1 cellular context compared by ENCODE assay signal in the genomic region with DNA sequence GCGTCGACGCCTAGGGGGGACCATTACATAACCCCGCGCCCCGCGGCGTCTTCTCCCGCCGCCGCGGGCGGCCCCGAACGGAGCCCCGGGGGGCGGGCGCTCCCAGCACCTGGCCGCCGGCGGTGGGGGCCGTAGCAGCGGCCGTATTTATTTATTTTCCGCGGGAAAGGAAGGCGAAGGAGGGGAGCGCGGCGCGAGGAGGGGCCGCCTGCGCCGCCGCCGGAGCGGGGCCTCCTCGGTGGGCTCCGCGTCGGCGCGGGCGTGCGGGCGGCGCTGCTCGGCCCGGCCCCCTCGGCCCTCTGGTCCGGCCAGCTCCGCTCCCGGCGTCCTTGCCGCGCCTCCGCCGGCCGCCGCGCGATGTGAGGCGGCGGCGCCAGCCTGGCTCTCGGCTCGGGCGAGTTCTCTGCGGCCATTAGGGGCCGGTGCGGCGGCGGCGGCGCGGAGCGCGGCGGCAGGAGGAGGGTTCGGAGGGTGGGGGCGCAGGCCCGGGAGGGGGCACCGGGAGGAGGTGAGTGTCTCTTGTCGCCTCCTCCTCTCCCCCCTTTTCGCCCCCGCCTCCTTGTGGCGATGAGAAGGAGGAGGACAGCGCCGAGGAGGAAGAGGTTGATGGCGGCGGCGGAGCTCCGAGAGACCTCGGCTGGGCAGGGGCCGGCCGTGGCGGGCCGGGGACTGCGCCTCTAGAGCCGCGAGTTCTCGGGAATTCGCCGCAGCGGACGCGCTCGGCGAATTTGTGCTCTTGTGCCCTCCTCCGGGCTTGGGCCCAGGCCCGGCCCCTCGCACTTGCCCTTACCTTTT.
A peak's percentile ranks its signal among the peaks of the same experiment; 100 is the strongest.
TF ChIP-seq lines count a peak whose summit lies in the region.

A gene (plus strand): TSS at position 570 of the 795 bp plus-strand sequence. CDS start 413 bp downstream, outside the sequence.

TF ChIP-seq in HEK293, 187 proteins besides CTCF, POLR2A, EP300 and RAD21 (continued from another document and continues in another):
- TF ChIP-seq, protein P1, sequence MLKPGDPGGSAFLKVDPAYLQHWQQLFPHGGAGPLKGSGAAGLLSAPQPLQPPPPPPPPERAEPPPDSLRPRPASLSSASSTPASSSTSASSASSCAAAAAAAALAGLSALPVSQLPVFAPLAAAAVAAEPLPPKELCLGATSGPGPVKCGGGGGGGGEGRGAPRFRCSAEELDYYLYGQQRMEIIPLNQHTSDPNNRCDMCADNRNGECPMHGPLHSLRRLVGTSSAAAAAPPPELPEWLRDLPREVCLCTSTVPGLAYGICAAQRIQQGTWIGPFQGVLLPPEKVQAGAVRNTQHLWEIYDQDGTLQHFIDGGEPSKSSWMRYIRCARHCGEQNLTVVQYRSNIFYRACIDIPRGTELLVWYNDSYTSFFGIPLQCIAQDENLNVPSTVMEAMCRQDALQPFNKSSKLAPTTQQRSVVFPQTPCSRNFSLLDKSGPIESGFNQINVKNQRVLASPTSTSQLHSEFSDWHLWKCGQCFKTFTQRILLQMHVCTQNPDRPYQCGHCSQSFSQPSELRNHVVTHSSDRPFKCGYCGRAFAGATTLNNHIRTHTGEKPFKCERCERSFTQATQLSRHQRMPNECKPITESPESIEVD (tag by site-specific recombination; IDR thresholded peaks at IDR 0.05), result no peak
- TF ChIP-seq BCL11A (tag by site-specific recombination; IDR thresholded peaks at IDR 0.05; ENCODE audit: low read depth), result no peak
- 0 out of 2 replicates have a peak, but pooled peaks have one; percentile 60 for TF ChIP-seq YY1 (tag by site-specific recombination; IDR thresholded peaks at IDR 0.05)
- TF ChIP-seq ZNF596 (tag by site-specific recombination; IDR thresholded peaks at IDR 0.05), result no peak
- no peak for TF ChIP-seq FEZF1 (tag by site-specific recombination; IDR thresholded peaks at IDR 0.05)
- peak; percentile 28; the same call in 1 of the 2 replicates for TF ChIP-seq SP7 (tag by site-specific recombination; IDR thresholded peaks at IDR 0.05)
- TF ChIP-seq SETDB1 (IDR thresholded peaks at IDR 0.05; ENCODE audit: insufficient read length, low read length), result no peak
- TF ChIP-seq, protein P2, sequence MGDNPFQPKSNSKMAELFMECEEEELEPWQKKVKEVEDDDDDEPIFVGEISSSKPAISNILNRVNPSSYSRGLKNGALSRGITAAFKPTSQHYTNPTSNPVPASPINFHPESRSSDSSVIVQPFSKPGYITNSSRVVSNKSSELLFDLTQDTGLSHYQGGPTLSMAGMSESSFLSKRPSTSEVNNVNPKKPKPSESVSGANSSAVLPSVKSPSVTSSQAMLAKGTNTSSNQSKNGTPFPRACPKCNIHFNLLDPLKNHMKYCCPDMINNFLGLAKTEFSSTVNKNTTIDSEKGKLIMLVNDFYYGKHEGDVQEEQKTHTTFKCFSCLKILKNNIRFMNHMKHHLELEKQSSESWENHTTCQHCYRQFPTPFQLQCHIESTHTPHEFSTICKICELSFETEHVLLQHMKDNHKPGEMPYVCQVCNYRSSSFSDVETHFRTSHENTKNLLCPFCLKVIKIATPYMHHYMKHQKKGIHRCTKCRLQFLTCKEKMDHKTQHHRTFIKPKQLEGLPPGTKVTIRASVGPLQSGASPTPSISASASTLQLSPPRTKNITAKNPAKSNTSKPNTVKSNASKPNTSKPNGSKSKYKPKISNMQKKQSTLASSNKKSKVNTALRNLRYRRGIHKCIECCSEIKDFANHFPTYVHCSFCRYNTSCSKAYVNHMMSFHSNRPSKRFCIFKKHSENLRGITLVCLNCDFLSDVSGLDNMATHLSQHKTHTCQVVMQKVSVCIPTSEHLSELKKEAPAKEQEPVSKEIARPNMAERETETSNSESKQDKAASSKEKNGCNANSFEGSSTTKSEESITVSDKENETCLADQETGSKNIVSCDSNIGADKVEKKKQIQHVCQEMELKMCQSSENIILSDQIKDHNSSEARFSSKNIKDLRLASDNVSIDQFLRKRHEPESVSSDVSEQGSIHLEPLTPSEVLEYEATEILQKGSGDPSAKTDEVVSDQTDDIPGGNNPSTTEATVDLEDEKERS (tag by site-specific recombination; IDR thresholded peaks at IDR 0.05), result no peak
- no peak for TF ChIP-seq HOXA7 (CRISPR knock-in tag; IDR thresholded peaks at IDR 0.05; ENCODE audit: borderline replicate concordance)
- TF ChIP-seq, protein P3, sequence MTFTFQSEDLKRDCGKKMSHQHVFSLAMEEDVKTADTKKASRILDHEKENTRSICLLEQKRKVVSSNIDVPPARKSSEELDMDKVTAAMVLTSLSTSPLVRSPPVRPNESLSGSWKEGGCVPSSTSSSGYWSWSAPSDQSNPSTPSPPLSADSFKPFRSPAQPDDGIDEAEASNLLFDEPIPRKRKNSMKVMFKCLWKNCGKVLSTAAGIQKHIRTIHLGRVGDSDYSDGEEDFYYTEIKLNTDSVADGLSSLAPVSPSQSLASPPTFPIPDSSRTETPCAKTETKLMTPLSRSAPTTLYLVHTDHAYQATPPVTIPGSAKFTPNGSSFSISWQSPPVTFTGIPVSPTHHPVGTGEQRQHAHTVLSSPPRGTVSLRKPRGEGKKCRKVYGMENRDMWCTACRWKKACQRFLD (tag by site-specific recombination; IDR thresholded peaks at IDR 0.05), result no peak
- TF ChIP-seq ZNF621 (tag by site-specific recombination; IDR thresholded peaks at IDR 0.05), result no peak
- TF ChIP-seq ZNF140 (tag by site-specific recombination; IDR thresholded peaks at IDR 0.05), result no peak
- TF ChIP-seq ZNF214 (tag by site-specific recombination; IDR thresholded peaks at IDR 0.05; ENCODE audit: borderline replicate concordance), result no peak
- TF ChIP-seq, protein P4, sequence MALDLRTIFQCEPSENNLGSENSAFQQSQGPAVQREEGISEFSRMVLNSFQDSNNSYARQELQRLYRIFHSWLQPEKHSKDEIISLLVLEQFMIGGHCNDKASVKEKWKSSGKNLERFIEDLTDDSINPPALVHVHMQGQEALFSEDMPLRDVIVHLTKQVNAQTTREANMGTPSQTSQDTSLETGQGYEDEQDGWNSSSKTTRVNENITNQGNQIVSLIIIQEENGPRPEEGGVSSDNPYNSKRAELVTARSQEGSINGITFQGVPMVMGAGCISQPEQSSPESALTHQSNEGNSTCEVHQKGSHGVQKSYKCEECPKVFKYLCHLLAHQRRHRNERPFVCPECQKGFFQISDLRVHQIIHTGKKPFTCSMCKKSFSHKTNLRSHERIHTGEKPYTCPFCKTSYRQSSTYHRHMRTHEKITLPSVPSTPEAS (tag by site-specific recombination; IDR thresholded peaks at IDR 0.05), result no peak
- no peak for TF ChIP-seq ZNF837 (tag by site-specific recombination; IDR thresholded peaks at IDR 0.05)
- no peak for TF ChIP-seq ZNF571 (tag by site-specific recombination; IDR thresholded peaks at IDR 0.05)
- TF ChIP-seq WT1 (tag by site-specific recombination; IDR thresholded peaks at IDR 0.05), result peak; percentile 44; the same call in 1 of the 2 replicates
- 0 out of 2 replicates have a peak, but pooled peaks have one; percentile 45 for TF ChIP-seq EGR2 (tag by site-specific recombination; IDR thresholded peaks at IDR 0.05; ENCODE audit: low read depth)
- TF ChIP-seq, protein P5, sequence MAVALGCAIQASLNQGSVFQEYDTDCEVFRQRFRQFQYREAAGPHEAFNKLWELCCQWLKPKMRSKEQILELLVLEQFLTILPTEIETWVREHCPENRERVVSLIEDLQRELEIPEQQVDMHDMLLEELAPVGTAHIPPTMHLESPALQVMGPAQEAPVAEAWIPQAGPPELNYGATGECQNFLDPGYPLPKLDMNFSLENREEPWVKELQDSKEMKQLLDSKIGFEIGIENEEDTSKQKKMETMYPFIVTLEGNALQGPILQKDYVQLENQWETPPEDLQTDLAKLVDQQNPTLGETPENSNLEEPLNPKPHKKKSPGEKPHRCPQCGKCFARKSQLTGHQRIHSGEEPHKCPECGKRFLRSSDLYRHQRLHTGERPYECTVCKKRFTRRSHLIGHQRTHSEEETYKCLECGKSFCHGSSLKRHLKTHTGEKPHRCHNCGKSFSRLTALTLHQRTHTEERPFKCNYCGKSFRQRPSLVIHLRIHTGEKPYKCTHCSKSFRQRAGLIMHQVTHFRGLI (tag by site-specific recombination; IDR thresholded peaks at IDR 0.05), result no peak
- no peak for TF ChIP-seq ZNF155 (tag by site-specific recombination; IDR thresholded peaks at IDR 0.05)
- TF ChIP-seq ZFP41 (tag by site-specific recombination; IDR thresholded peaks at IDR 0.05; ENCODE audit: borderline replicate concordance), result no peak
- TF ChIP-seq ZNF677 (tag by site-specific recombination; IDR thresholded peaks at IDR 0.05), result no peak
- TF ChIP-seq, protein P6, sequence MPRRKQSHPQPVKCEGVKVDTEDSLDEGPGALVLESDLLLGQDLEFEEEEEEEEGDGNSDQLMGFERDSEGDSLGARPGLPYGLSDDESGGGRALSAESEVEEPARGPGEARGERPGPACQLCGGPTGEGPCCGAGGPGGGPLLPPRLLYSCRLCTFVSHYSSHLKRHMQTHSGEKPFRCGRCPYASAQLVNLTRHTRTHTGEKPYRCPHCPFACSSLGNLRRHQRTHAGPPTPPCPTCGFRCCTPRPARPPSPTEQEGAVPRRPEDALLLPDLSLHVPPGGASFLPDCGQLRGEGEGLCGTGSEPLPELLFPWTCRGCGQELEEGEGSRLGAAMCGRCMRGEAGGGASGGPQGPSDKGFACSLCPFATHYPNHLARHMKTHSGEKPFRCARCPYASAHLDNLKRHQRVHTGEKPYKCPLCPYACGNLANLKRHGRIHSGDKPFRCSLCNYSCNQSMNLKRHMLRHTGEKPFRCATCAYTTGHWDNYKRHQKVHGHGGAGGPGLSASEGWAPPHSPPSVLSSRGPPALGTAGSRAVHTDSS (tag by site-specific recombination; IDR thresholded peaks at IDR 0.05), result peak; percentile 86
- TF ChIP-seq ZNF529 (tag by site-specific recombination; IDR thresholded peaks at IDR 0.05; ENCODE audit: insufficient replicate concordance), result no peak
- TF ChIP-seq PRDM1 (tag by site-specific recombination; IDR thresholded peaks at IDR 0.05), result no peak
- peak; percentile 42; the same call in 1 of the 2 replicates for TF ChIP-seq KLF9 (tag by site-specific recombination; IDR thresholded peaks at IDR 0.05; ENCODE audit: low read depth)
- TF ChIP-seq ZNF16 (tag by site-specific recombination; IDR thresholded peaks at IDR 0.05; ENCODE audit: low read depth), result no peak
- TF ChIP-seq, protein P7, sequence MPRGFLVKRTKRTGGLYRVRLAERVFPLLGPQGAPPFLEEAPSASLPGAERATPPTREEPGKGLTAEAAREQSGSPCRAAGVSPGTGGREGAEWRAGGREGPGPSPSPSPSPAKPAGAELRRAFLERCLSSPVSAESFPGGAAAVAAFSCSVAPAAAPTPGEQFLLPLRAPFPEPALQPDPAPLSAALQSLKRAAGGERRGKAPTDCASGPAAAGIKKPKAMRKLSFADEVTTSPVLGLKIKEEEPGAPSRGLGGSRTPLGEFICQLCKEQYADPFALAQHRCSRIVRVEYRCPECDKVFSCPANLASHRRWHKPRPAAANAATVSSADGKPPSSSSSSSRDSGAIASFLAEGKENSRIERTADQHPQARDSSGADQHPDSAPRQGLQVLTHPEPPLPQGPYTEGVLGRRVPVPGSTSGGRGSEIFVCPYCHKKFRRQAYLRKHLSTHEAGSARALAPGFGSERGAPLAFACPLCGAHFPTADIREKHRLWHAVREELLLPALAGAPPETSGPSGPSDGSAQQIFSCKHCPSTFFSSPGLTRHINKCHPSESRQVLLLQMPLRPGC (tag by site-specific recombination; IDR thresholded peaks at IDR 0.05), result no peak; the same call in 1 of the 2 replicates
- TF ChIP-seq, protein P8, sequence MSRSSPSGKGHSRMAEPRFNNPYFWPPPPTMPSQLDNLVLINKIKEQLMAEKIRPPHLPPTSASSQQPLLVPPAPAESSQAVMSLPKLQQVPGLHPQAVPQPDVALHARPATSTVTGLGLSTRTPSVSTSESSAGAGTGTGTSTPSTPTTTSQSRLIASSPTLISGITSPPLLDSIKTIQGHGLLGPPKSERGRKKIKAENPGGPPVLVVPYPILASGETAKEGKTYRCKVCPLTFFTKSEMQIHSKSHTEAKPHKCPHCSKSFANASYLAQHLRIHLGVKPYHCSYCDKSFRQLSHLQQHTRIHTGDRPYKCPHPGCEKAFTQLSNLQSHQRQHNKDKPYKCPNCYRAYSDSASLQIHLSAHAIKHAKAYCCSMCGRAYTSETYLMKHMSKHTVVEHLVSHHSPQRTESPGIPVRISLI (tag by site-specific recombination; IDR thresholded peaks at IDR 0.05), result no peak
- TF ChIP-seq ZNF311 (tag by site-specific recombination; IDR thresholded peaks at IDR 0.05; ENCODE audit: borderline replicate concordance), result no peak
- TF ChIP-seq ZNF157 (tag by site-specific recombination; IDR thresholded peaks at IDR 0.05), result no peak
- TF ChIP-seq, protein P9, sequence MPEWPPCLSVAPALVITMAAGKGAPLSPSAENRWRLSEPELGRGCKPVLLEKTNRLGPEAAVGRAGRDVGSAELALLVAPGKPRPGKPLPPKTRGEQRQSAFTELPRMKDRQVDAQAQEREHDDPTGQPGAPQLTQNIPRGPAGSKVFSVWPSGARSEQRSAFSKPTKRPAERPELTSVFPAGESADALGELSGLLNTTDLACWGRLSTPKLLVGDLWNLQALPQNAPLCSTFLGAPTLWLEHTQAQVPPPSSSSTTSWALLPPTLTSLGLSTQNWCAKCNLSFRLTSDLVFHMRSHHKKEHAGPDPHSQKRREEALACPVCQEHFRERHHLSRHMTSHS (tag by site-specific recombination; IDR thresholded peaks at IDR 0.05), result no peak
- no peak for TF ChIP-seq ZNF670 (tag by site-specific recombination; IDR thresholded peaks at IDR 0.05; ENCODE audit: low read depth)
- no peak for TF ChIP-seq IKZF3 (tag by site-specific recombination; IDR thresholded peaks at IDR 0.05)
- TF ChIP-seq, protein P10, sequence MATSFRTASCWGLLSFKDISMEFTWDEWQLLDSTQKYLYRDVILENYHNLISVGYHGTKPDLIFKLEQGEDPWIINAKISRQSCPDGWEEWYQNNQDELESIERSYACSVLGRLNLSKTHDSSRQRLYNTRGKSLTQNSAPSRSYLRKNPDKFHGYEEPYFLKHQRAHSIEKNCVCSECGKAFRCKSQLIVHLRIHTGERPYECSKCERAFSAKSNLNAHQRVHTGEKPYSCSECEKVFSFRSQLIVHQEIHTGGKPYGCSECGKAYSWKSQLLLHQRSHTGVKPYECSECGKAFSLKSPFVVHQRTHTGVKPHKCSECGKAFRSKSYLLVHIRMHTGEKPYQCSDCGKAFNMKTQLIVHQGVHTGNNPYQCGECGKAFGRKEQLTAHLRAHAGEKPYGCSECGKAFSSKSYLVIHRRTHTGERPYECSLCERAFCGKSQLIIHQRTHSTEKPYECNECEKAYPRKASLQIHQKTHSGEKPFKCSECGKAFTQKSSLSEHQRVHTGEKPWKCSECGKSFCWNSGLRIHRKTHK (tag by site-specific recombination; IDR thresholded peaks at IDR 0.05), result no peak
- TF ChIP-seq, protein P11, sequence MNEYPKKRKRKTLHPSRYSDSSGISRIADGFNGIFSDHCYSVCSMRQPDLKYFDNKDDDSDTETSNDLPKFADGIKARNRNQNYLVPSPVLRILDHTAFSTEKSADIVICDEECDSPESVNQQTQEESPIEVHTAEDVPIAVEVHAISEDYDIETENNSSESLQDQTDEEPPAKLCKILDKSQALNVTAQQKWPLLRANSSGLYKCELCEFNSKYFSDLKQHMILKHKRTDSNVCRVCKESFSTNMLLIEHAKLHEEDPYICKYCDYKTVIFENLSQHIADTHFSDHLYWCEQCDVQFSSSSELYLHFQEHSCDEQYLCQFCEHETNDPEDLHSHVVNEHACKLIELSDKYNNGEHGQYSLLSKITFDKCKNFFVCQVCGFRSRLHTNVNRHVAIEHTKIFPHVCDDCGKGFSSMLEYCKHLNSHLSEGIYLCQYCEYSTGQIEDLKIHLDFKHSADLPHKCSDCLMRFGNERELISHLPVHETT (tag by site-specific recombination; IDR thresholded peaks at IDR 0.05), result no peak
